In the genomic region with DNA sequence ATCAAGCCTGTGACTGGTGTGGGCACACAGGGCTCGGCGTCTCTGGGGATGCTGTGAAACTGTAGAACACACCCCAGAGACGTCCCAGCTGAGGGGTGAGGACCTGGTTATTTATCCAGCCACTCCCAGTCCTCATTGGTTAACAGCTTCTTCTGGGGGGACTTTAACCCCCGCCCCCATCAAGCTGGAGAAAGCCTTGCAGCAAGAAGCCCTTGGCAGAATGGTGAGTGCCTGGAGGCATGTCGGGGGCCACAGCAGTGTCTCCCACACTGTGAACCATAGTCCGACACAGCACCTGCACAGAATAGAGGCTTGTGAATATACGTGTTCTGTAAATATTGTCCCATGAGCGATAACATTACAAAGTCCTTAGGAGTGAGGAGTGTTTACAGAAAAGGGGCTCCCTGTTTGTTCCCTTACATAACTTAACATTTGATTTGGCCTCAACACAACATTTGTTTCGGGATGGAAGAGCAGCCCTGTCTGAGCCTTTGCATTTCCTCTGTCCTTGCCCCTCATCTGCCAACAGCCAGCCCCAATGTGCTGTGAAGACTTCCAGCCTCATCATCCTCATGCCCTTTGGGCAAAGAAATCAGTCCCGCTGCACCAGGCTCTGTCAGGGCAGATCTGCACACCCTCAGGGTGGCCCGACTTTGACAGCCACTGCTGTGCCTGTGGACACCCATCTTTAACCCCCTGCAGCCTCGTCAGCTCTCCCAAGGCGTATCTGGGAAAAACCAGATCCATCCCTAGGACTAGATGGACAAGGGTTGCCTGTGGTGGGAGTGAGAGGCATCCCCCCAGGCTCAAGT, we compare ENCODE assay signal across 1 cellular context.
A peak's percentile ranks its signal among the peaks of the same experiment; 100 is the strongest.
TF ChIP-seq lines count a peak whose summit lies in the region.

No MANE protein-coding gene starts in this region.

TF ChIP-seq in HepG2, 621 proteins besides CTCF, POLR2A, EP300 and RAD21 (continued from another document and continues in another):
- TF ChIP-seq CEBPB (IDR thresholded peaks at IDR 0.05; ENCODE audit: borderline replicate concordance, low read depth, low read length) (no peak), GATA4 (IDR thresholded peaks at IDR 0.05; ENCODE audit: borderline replicate concordance, low read depth) (peak; percentile 96), ZNF749 (CRISPR knock-in tag; IDR thresholded peaks at IDR 0.05; ENCODE audit: borderline replicate concordance) (0 out of 2 replicates have a peak, but pooled peaks have one; percentile 91), ZFP1 (CRISPR knock-in tag; IDR thresholded peaks at IDR 0.05) (peak; percentile 97), SMC3 (IDR thresholded peaks at IDR 0.05; ENCODE audit: low read length) (peak; percentile 42), TEAD2 (CRISPR knock-in tag; IDR thresholded peaks at IDR 0.05) (no peak), SOX5 (CRISPR knock-in tag; IDR thresholded peaks at IDR 0.05; ENCODE audit: borderline replicate concordance) (peak; percentile 99), GATAD1 (CRISPR knock-in tag; IDR thresholded peaks at IDR 0.05) (peak; percentile 84), ZNF878 (CRISPR knock-in tag; IDR thresholded peaks at IDR 0.05) (peak; percentile 100), TAF1 (CRISPR knock-in tag; IDR thresholded peaks at IDR 0.05) (peak; percentile 22; the same call in 1 of the 2 replicates), ZNF12 (CRISPR knock-in tag; IDR thresholded peaks at IDR 0.05) (peak; percentile 87), HMGA1 (CRISPR knock-in tag; conservative IDR thresholded peaks at IDR 0.05) (no peak), KDM6A (CRISPR knock-in tag; IDR thresholded peaks at IDR 0.05; ENCODE audit: low read depth) (peak; percentile 97), IRX3 (CRISPR knock-in tag; IDR thresholded peaks at IDR 0.05; ENCODE audit: borderline replicate concordance, low read depth) (peak; percentile 72), ZNF614 (CRISPR knock-in tag; IDR thresholded peaks at IDR 0.05; ENCODE audit: borderline replicate concordance) (peak; percentile 85), ZNF317 (CRISPR knock-in tag; IDR thresholded peaks at IDR 0.05) (peak; percentile 90), ZNF180 (CRISPR knock-in tag; IDR thresholded peaks at IDR 0.05; ENCODE audit: borderline replicate concordance, low read depth) (peak; percentile 80; the same call in 1 of the 2 replicates), YY1 (IDR thresholded peaks at IDR 0.05; ENCODE audit: insufficient read depth, insufficient replicate concordance, low read depth, low read length) (peak; percentile 21), ZNF558 (CRISPR knock-in tag; IDR thresholded peaks at IDR 0.05; ENCODE audit: borderline replicate concordance) (peak; percentile 93; the same call in 1 of the 2 replicates)
- TF ChIP-seq, protein P1, sequence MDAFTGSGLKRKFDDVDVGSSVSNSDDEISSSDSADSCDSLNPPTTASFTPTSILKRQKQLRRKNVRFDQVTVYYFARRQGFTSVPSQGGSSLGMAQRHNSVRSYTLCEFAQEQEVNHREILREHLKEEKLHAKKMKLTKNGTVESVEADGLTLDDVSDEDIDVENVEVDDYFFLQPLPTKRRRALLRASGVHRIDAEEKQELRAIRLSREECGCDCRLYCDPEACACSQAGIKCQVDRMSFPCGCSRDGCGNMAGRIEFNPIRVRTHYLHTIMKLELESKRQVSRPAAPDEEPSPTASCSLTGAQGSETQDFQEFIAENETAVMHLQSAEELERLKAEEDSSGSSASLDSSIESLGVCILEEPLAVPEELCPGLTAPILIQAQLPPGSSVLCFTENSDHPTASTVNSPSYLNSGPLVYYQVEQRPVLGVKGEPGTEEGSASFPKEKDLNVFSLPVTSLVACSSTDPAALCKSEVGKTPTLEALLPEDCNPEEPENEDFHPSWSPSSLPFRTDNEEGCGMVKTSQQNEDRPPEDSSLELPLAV (CRISPR knock-in tag; conservative IDR thresholded peaks at IDR 0.05; ENCODE audit: low read depth) = no peak
- TF ChIP-seq, protein P2, sequence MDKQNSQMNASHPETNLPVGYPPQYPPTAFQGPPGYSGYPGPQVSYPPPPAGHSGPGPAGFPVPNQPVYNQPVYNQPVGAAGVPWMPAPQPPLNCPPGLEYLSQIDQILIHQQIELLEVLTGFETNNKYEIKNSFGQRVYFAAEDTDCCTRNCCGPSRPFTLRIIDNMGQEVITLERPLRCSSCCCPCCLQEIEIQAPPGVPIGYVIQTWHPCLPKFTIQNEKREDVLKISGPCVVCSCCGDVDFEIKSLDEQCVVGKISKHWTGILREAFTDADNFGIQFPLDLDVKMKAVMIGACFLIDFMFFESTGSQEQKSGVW (CRISPR knock-in tag; IDR thresholded peaks at IDR 0.05; ENCODE audit: borderline replicate concordance) = no peak
- TF ChIP-seq, protein P3, sequence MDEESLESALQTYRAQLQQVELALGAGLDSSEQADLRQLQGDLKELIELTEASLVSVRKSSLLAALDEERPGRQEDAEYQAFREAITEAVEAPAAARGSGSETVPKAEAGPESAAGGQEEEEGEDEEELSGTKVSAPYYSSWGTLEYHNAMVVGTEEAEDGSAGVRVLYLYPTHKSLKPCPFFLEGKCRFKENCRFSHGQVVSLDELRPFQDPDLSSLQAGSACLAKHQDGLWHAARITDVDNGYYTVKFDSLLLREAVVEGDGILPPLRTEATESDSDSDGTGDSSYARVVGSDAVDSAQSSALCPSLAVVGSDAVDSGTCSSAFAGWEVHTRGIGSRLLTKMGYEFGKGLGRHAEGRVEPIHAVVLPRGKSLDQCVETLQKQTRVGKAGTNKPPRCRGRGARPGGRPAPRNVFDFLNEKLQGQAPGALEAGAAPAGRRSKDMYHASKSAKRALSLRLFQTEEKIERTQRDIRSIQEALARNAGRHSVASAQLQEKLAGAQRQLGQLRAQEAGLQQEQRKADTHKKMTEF (CRISPR knock-in tag; IDR thresholded peaks at IDR 0.05) = peak; percentile 99
- TF ChIP-seq, protein P4, sequence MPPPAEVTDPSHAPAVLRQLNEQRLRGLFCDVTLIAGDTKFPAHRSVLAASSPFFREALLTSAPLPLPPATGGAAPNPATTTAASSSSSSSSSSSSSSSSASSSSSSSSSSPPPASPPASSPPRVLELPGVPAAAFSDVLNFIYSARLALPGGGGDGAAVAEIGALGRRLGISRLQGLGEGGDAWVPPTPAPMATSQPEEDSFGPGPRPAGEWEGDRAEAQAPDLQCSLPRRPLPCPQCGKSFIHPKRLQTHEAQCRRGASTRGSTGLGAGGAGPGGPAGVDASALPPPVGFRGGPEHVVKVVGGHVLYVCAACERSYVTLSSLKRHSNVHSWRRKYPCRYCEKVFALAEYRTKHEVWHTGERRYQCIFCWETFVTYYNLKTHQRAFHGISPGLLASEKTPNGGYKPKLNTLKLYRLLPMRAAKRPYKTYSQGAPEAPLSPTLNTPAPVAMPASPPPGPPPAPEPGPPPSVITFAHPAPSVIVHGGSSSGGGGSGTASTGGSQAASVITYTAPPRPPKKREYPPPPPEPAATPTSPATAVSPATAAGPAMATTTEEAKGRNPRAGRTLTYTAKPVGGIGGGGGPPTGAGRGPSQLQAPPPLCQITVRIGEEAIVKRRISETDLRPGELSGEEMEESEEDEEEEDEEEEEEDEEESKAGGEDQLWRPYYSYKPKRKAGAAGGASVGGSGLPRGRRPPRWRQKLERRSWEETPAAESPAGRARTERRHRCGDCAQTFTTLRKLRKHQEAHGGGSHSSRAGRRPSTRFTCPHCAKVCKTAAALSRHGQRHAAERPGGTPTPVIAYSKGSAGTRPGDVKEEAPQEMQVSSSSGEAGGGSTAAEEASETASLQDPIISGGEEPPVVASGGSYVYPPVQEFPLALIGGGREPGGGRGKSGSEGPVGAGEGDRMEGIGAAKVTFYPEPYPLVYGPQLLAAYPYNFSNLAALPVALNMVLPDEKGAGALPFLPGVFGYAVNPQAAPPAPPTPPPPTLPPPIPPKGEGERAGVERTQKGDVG (CRISPR knock-in tag; IDR thresholded peaks at IDR 0.05; ENCODE audit: borderline replicate concordance) = peak; percentile 78
- TF ChIP-seq, protein P5, sequence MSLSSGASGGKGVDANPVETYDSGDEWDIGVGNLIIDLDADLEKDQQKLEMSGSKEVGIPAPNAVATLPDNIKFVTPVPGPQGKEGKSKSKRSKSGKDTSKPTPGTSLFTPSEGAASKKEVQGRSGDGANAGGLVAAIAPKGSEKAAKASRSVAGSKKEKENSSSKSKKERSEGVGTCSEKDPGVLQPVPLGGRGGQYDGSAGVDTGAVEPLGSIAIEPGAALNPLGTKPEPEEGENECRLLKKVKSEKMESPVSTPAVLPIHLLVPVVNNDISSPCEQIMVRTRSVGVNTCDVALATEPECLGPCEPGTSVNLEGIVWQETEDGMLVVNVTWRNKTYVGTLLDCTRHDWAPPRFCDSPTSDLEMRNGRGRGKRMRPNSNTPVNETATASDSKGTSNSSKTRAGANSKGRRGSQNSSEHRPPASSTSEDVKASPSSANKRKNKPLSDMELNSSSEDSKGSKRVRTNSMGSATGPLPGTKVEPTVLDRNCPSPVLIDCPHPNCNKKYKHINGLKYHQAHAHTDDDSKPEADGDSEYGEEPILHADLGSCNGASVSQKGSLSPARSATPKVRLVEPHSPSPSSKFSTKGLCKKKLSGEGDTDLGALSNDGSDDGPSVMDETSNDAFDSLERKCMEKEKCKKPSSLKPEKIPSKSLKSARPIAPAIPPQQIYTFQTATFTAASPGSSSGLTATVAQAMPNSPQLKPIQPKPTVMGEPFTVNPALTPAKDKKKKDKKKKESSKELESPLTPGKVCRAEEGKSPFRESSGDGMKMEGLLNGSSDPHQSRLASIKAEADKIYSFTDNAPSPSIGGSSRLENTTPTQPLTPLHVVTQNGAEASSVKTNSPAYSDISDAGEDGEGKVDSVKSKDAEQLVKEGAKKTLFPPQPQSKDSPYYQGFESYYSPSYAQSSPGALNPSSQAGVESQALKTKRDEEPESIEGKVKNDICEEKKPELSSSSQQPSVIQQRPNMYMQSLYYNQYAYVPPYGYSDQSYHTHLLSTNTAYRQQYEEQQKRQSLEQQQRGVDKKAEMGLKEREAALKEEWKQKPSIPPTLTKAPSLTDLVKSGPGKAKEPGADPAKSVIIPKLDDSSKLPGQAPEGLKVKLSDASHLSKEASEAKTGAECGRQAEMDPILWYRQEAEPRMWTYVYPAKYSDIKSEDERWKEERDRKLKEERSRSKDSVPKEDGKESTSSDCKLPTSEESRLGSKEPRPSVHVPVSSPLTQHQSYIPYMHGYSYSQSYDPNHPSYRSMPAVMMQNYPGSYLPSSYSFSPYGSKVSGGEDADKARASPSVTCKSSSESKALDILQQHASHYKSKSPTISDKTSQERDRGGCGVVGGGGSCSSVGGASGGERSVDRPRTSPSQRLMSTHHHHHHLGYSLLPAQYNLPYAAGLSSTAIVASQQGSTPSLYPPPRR (CRISPR knock-in tag; IDR thresholded peaks at IDR 0.05; ENCODE audit: borderline replicate concordance) = peak; percentile 100
- TF ChIP-seq, protein P6, sequence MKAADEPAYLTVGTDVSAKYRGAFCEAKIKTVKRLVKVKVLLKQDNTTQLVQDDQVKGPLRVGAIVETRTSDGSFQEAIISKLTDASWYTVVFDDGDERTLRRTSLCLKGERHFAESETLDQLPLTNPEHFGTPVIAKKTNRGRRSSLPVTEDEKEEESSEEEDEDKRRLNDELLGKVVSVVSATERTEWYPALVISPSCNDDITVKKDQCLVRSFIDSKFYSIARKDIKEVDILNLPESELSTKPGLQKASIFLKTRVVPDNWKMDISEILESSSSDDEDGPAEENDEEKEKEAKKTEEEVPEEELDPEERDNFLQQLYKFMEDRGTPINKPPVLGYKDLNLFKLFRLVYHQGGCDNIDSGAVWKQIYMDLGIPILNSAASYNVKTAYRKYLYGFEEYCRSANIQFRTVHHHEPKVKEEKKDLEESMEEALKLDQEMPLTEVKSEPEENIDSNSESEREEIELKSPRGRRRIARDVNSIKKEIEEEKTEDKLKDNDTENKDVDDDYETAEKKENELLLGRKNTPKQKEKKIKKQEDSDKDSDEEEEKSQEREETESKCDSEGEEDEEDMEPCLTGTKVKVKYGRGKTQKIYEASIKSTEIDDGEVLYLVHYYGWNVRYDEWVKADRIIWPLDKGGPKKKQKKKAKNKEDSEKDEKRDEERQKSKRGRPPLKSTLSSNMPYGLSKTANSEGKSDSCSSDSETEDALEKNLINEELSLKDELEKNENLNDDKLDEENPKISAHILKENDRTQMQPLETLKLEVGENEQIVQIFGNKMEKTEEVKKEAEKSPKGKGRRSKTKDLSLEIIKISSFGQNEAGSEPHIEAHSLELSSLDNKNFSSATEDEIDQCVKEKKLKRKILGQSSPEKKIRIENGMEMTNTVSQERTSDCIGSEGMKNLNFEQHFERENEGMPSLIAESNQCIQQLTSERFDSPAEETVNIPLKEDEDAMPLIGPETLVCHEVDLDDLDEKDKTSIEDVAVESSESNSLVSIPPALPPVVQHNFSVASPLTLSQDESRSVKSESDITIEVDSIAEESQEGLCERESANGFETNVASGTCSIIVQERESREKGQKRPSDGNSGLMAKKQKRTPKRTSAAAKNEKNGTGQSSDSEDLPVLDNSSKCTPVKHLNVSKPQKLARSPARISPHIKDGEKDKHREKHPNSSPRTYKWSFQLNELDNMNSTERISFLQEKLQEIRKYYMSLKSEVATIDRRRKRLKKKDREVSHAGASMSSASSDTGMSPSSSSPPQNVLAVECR (CRISPR knock-in tag; IDR thresholded peaks at IDR 0.05; ENCODE audit: borderline replicate concordance) = peak; percentile 76; the same call in 1 of the 2 replicates
- TF ChIP-seq, protein P7, sequence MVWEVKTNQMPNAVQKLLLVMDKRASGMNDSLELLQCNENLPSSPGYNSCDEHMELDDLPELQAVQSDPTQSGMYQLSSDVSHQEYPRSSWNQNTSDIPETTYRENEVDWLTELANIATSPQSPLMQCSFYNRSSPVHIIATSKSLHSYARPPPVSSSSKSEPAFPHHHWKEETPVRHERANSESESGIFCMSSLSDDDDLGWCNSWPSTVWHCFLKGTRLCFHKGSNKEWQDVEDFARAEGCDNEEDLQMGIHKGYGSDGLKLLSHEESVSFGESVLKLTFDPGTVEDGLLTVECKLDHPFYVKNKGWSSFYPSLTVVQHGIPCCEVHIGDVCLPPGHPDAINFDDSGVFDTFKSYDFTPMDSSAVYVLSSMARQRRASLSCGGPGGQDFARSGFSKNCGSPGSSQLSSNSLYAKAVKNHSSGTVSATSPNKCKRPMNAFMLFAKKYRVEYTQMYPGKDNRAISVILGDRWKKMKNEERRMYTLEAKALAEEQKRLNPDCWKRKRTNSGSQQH (CRISPR knock-in tag; IDR thresholded peaks at IDR 0.05; ENCODE audit: low read depth) = peak; percentile 30; the same call in 1 of the 2 replicates
- TF ChIP-seq, protein P8, sequence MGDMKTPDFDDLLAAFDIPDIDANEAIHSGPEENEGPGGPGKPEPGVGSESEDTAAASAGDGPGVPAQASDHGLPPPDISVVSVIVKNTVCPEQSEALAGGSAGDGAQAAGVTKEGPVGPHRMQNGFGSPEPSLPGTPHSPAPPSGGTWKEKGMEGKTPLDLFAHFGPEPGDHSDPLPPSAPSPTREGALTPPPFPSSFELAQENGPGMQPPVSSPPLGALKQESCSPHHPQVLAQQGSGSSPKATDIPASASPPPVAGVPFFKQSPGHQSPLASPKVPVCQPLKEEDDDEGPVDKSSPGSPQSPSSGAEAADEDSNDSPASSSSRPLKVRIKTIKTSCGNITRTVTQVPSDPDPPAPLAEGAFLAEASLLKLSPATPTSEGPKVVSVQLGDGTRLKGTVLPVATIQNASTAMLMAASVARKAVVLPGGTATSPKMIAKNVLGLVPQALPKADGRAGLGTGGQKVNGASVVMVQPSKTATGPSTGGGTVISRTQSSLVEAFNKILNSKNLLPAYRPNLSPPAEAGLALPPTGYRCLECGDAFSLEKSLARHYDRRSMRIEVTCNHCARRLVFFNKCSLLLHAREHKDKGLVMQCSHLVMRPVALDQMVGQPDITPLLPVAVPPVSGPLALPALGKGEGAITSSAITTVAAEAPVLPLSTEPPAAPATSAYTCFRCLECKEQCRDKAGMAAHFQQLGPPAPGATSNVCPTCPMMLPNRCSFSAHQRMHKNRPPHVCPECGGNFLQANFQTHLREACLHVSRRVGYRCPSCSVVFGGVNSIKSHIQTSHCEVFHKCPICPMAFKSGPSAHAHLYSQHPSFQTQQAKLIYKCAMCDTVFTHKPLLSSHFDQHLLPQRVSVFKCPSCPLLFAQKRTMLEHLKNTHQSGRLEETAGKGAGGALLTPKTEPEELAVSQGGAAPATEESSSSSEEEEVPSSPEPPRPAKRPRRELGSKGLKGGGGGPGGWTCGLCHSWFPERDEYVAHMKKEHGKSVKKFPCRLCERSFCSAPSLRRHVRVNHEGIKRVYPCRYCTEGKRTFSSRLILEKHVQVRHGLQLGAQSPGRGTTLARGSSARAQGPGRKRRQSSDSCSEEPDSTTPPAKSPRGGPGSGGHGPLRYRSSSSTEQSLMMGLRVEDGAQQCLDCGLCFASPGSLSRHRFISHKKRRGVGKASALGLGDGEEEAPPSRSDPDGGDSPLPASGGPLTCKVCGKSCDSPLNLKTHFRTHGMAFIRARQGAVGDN (CRISPR knock-in tag; IDR thresholded peaks at IDR 0.05) = peak; percentile 80
